ENCODE assay signal across 1 cellular context in genomic region chrX:103791826-103792458, GRCh38.
TF ChIP-seq lines count a peak whose summit lies in the region.

No MANE protein-coding gene starts in this region.

TF ChIP-seq in SK-N-SH, 30 proteins besides CTCF, POLR2A, EP300 and RAD21 (continued from another document):
- TF ChIP-seq RCOR1 (IDR thresholded peaks at IDR 0.05; ENCODE audit: low read length): no peak
- no peak for TF ChIP-seq SMC3 (IDR thresholded peaks at IDR 0.05; ENCODE audit: low read depth, low read length)
- TF ChIP-seq TAF1 (IDR thresholded peaks at IDR 0.05; ENCODE audit: borderline replicate concordance, low read depth, low read length): no peak
- TF ChIP-seq, protein P1, sequence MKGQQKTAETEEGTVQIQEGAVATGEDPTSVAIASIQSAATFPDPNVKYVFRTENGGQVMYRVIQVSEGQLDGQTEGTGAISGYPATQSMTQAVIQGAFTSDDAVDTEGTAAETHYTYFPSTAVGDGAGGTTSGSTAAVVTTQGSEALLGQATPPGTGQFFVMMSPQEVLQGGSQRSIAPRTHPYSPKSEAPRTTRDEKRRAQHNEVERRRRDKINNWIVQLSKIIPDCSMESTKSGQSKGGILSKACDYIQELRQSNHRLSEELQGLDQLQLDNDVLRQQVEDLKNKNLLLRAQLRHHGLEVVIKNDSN (IDR thresholded peaks at IDR 0.05; ENCODE audit: borderline replicate concordance, low read depth): no peak
- TF ChIP-seq NRF1 (IDR thresholded peaks at IDR 0.05; ENCODE audit: low read depth, low read length): no peak
- no peak for TF ChIP-seq CHD2 (IDR thresholded peaks at IDR 0.05; ENCODE audit: low read length, partially characterized antibody)
